In genomic region chr9:27165670-27166069, GRCh38 we compare ENCODE assay signal across 19 cellular contexts. TPM values are rescaled to one million over a fixed set of nuclear protein-coding genes. Genes with fewer than 3 reads are reported as not detected.
DNase-seq lines count a peak whose midpoint lies in the region; ATAC-seq and TF ChIP-seq lines count a peak whose summit lies in the region.
"Had no signal": no experiment of that assay in that cellular context is flagged by ENCODE, and none has a peak within 500 bp of the region (broad histone marks: within the 10 kb centered on the region; RNA-seq: fewer than 3 reads in every experiment).

No MANE protein-coding gene starts in this region.

- H3K9me2 ChIP-seq in OCI-LY1 (ENCODE audit: low read depth, low read length): no peaks in the 10 kb centered on the region

- no peaks in the 10 kb centered on the region for H3K27me3 ChIP-seq in OCI-LY1 (ENCODE audit: insufficient read depth, low read length)
- H3K27me3 ChIP-seq in foreskin keratinocyte: no peaks in the 10 kb centered on the region

- ATAC-seq in foreskin keratinocyte (peak; percentile 87), mucosa of descending colon (no peak)
- ATAC-seq: effector memory CD8-positive, alpha-beta T cell; natural killer cell had no signal

- H3K27ac ChIP-seq in OCI-LY1 (ENCODE audit: low read depth, low read length, poor library complexity, severe bottlenecking) (no peak overlapping the region), foreskin keratinocyte (no peak overlapping the region)
- H3K27ac ChIP-seq: A549 had no signal

- no peaks in the 10 kb centered on the region for H3K36me3 ChIP-seq in OCI-LY1 (ENCODE audit: insufficient read depth, low read length)
- H3K36me3 ChIP-seq in mucosa of descending colon (ENCODE audit: low read depth): no peaks in the 10 kb centered on the region

- H3K4me1 ChIP-seq in OCI-LY1 (ENCODE audit: insufficient read depth, low read length, severe bottlenecking): no peaks in the 10 kb centered on the region
- H3K4me1 ChIP-seq in foreskin keratinocyte: no peaks in the 10 kb centered on the region
- no peaks in the 10 kb centered on the region for H3K4me1 ChIP-seq in mucosa of descending colon (ENCODE audit: low read depth)
- H3K4me1 ChIP-seq: A549 had no signal

- H2AFZ ChIP-seq in OCI-LY1 (ENCODE audit: low read length): no peak overlapping the region

- no peaks in the 10 kb centered on the region for H3K79me2 ChIP-seq in OCI-LY1 (ENCODE audit: insufficient read depth, low read length)

- DNase-seq in NCI-H82 (lab: John Stamatoyannopoulos, UW) (peak; percentile 21), NCI-H82 treated with DMSO at 0.1 percent for 48 hours (lab: John Stamatoyannopoulos, UW; ENCODE audit: unreplicated experiment) (no peak), foreskin keratinocyte (no peak), retinal pigment epithelial cell (ENCODE audit: low read depth) (no peak), inferior parietal cortex (ENCODE audit: extremely low spot score) (no peak), DMS114 treated with DMSO at 0.1 percent for 48 hours (lab: John Stamatoyannopoulos, UW; ENCODE audit: unreplicated experiment) (no peak), mucosa of descending colon (no peak)
- DNase-seq: caudate nucleus; CD4-positive, alpha-beta T cell; effector memory CD8-positive, alpha-beta T cell; Kasumi-1; natural killer cell; NCI-H1436; NCI-H510A treated with DMSO at 0.1 percent for 48 hours; stimulated activated naive CD4-positive, alpha-beta T cell had no signal

- intact Hi-C loops in mucosa of descending colon (cut with DNase I, micrococcal nuclease): no loop called here

- no peaks in the 10 kb centered on the region for H3K9me3 ChIP-seq in OCI-LY1 (ENCODE audit: low read length)
- H3K9me3 ChIP-seq in mucosa of descending colon: no peaks in the 10 kb centered on the region
- H3K9me3 ChIP-seq: A549 had no signal

- H3K9ac ChIP-seq in OCI-LY1 (ENCODE audit: low read length): no peak overlapping the region

- H3K4me2 ChIP-seq in OCI-LY1 (ENCODE audit: low read length): no peak overlapping the region
- H3K4me2 ChIP-seq: A549 had no signal

- TF ChIP-seq CTCF in OCI-LY1 (IDR thresholded peaks at IDR 0.05; ENCODE audit: low read length) (peak; percentile 17; the same call in 1 of the 2 replicates), foreskin keratinocyte (conservative IDR thresholded peaks at IDR 0.05) (peak; percentile 43), retinal pigment epithelial cell (conservative IDR thresholded peaks at IDR 0.05; ENCODE audit: low read depth, low read length) (peak; percentile 26), mucosa of descending colon (IDR thresholded peaks at IDR 0.05) (no peak)

- no peaks in the 10 kb centered on the region for H4K20me1 ChIP-seq in OCI-LY1 (ENCODE audit: insufficient read depth, low read length)

- H3F3A ChIP-seq in OCI-LY1 (ENCODE audit: insufficient read depth, low read length): no peaks in the 10 kb centered on the region

- H3K4me3 ChIP-seq in OCI-LY1 (ENCODE audit: low read depth, low read length, poor library complexity, severe bottlenecking) (no peak overlapping the region), retinal pigment epithelial cell (ENCODE audit: low read length) (no peak overlapping the region), mucosa of descending colon (no peak overlapping the region)
- H3K4me3 ChIP-seq: A549, lung had no signal

RNA-seq across cellular contexts. Expression of gene TEK, which starts 56.6 kb away (rescaled TPM):
- 0.04 and 0.10 TPM in 2 replicates for total RNA-seq in foreskin keratinocyte
- 0.01 TPM in 1 of 2 replicates, not detected in the other for polyA plus RNA-seq in foreskin keratinocyte
- 1 to 10 TPM; 2.6 to 7.2 (median 3.9) TPM for total RNA-seq in mucosa of descending colon
- total RNA-seq: activated T-helper 1 cell treated with anti-CD3 and anti-CD28 coated beads, Interleukin-12 subunit alpha, Interleukin-12 subunit beta, Interleukin-2, Interleukin-4 antibody, amounts not matched to agents 30 ng/mL and 10 ng/mL and 1 ng/mL, durations not matched to agents 14 hours and 24 hours and 36 hours; CD4-positive, alpha-beta T cell; natural killer cell had no signal
